ENCODE assay signal across 9 cellular contexts in the genomic region with DNA sequence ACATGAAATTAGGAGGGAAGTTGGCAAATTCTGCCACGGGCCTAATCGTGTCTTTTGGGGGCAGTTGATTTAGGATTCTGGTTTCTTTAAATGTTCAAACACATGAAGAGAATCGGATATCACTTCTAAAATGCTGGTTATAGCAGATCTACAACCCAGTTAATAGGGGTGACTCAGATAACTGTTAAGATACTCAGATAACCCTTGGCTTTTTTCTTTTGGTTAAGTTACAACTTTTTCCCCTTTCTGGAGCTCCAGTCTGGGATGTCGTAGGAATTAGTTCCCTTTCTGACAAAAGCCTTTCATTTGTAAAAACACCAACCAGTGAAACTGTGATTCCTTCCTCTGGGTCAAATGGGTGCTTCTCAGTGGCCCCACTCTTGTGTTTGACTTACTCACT. TPM values are rescaled to one million over a fixed set of nuclear protein-coding genes. Genes with fewer than 3 reads are reported as not detected.
DNase-seq lines count a peak whose midpoint lies in the region; ATAC-seq, FAIRE-seq and TF ChIP-seq lines count a peak whose summit lies in the region.
"Had no signal": no experiment of that assay in that cellular context is flagged by ENCODE, and none has a peak within 500 bp of the region (broad histone marks: within the 10 kb centered on the region; RNA-seq: fewer than 3 reads in every experiment).

No MANE protein-coding gene starts in this region.

- no peak for DNase-seq in CD8-positive, alpha-beta T cell
- DNase-seq in Peyer's patch, result no peak
- no peak for DNase-seq in epithelial cell of prostate (ENCODE audit: low read depth, low spot score)
- DNase-seq in pancreas, result no peak
- DNase-seq in AG08396 (ENCODE audit: low spot score), result no peak
- DNase-seq in NCI-H2196 (lab: John Stamatoyannopoulos, UW; ENCODE audit: unreplicated experiment), result no peak
- DNase-seq in iPS-NIHi7 (ENCODE audit: extremely low spot score), result no peak
- DNase-seq in omental fat pad (ENCODE audit: low spot score), result no peak

- intact Hi-C loops in CD8-positive, alpha-beta T cell (cut with DNase I, micrococcal nuclease), result loop anchor here (2.0 to 5.0 kb wide), 5 partner anchors 18 to 241 kb away; partner anchors contain the start of gene HIPK3 (in 1 of the 2)
- intact Hi-C loops in pancreas (cut with DNase I), result no loop called here

- H3K4me3 Mint-ChIP-seq in CD8-positive, alpha-beta T cell, result peak overlapping the region; percentile 83

- H3K9me3 ChIP-seq in CD8-positive, alpha-beta T cell (ENCODE audit: low read length), result no peaks in the 10 kb centered on the region
- H3K9me3 ChIP-seq in Peyer's patch (no peaks in the 10 kb centered on the region), pancreas (no peaks in the 10 kb centered on the region)

- TF ChIP-seq POLR2A in Peyer's patch (IDR thresholded peaks at IDR 0.05), result no peak

- ATAC-seq in CD8-positive, alpha-beta T cell, result no peak
- ATAC-seq in pancreas (no peak), omental fat pad (ENCODE audit: low FRiP score) (no peak)

- 35 to 39% methylated on average over 4 of the region's 4 CpGs for WGBS in pancreas, 2 donors

- no peak overlapping the region for H3K27ac Mint-ChIP-seq in CD8-positive, alpha-beta T cell

- POLR2A ChIA-PET in CD8-positive, alpha-beta T cell (lab: Charles Lee), result interaction anchor here (1.6 to 2.8 kb wide), 3 partner anchors 15 to 48 kb away, joined by 5 to 23 read pairs (median 7); partner anchors contain the start of gene TCP11L1

- H3K4me1 ChIP-seq in CD8-positive, alpha-beta T cell (ENCODE audit: insufficient read depth, low read length), result peaks cover 25% of the 10 kb centered on the region
- H3K4me1 ChIP-seq in Peyer's patch (peaks cover 0 to 30% (median 8%) of the 10 kb centered on the region in 4 donors), pancreas (peaks cover 0 to 13% (median 12%) of the 10 kb centered on the region in 3 donors)

- H3K4me3 ChIP-seq in CD8-positive, alpha-beta T cell (ENCODE audit: low read depth, low read length), result no peak overlapping the region
- H3K4me3 ChIP-seq in Peyer's patch (peak overlapping the region; percentile 41 to 74 (median 56)), pancreas (peak overlapping the region in 3 of 4 donors; percentile 56 to 79 (median 74))

- no peak for TF ChIP-seq CTCF in CD8-positive, alpha-beta T cell (IDR thresholded peaks at IDR 0.05)
- no peak for TF ChIP-seq CTCF in Peyer's patch (IDR thresholded peaks at IDR 0.05)
- TF ChIP-seq CTCF in pancreas (IDR thresholded peaks at IDR 0.05), result no peak
- no peak for TF ChIP-seq CTCF in omental fat pad (IDR thresholded peaks at IDR 0.05)

- H3K9me3 Mint-ChIP-seq in CD8-positive, alpha-beta T cell, result no peaks in the 10 kb centered on the region

- H3K4me1 Mint-ChIP-seq in CD8-positive, alpha-beta T cell (ENCODE audit: low read depth), result peaks cover 50% of the 10 kb centered on the region

- no peaks in the 10 kb centered on the region for H3K27me3 ChIP-seq in CD8-positive, alpha-beta T cell (ENCODE audit: insufficient read depth, low read length)
- H3K27me3 ChIP-seq in Peyer's patch, result no peaks in the 10 kb centered on the region
- no peaks in the 10 kb centered on the region for H3K27me3 ChIP-seq in pancreas

- H3K27me3 Mint-ChIP-seq in CD8-positive, alpha-beta T cell (ENCODE audit: low read depth), result peaks cover 12% of the 10 kb centered on the region

- no peaks in the 10 kb centered on the region for H3K36me3 Mint-ChIP-seq in CD8-positive, alpha-beta T cell

- H3K27ac ChIP-seq in CD8-positive, alpha-beta T cell (ENCODE audit: low read depth, low read length), result no peak overlapping the region
- H3K27ac ChIP-seq in Peyer's patch (peak overlapping the region in 3 of 4 donors; percentile 54 to 76 (median 70)), epithelial cell of prostate (peak overlapping the region; percentile 34), pancreas (no peak overlapping the region)

- FAIRE-seq in pancreas (lab: Jason Lieb, UNC), result no peak
- FAIRE-seq: GM18507 had no signal

- CTCF ChIA-PET in CD8-positive, alpha-beta T cell (lab: Charles Lee), result interaction anchor here (1.0 to 1.4 kb wide), 3 partner anchors 11 to 47 kb away, joined by 3 read pairs; no protein-coding TSS in a partner anchor

- H3K36me3 ChIP-seq in CD8-positive, alpha-beta T cell (ENCODE audit: insufficient read depth, low read length), result no peaks in the 10 kb centered on the region
- H3K36me3 ChIP-seq in Peyer's patch (no peaks in the 10 kb centered on the region), pancreas (no peaks in the 10 kb centered on the region)

RNA-seq across cellular contexts. Expression of gene DEPDC7, which starts 1.0 kb away (rescaled TPM):
- total RNA-seq in CD8-positive, alpha-beta T cell, result 1 to 10 TPM; 2.9 to 3.2 TPM
- 10 to 100 TPM in 3 of 4 donors, 1 to 10 TPM in 1; 3.3 to 76.2 (median 36.9) TPM for total RNA-seq in Peyer's patch
- 1 to 10 TPM; 1.5 to 2.9 (median 2.6) TPM for total RNA-seq in pancreas
- polyA plus RNA-seq in pancreas, result 1 to 10 TPM; 2.6 to 3.3 TPM
- 1 to 10 TPM in 1 of 4 donors, under 1 TPM in 3; 0.46 to 1.8 (median 0.87) TPM for total RNA-seq in omental fat pad

RNA-seq across cellular contexts. Expression of gene TCP11L1, which starts 22.7 kb away (rescaled TPM):
- 10 to 100 TPM; 10.9 to 12.3 TPM for total RNA-seq in CD8-positive, alpha-beta T cell
- total RNA-seq in Peyer's patch, result 10 to 100 TPM; 28.9 to 98.4 (median 78.4) TPM
- 10 to 100 TPM in 1 of 6 donors, 1 to 10 TPM in 5; 5.9 to 12.8 (median 8.3) TPM for total RNA-seq in pancreas
- polyA plus RNA-seq in pancreas, result 1 to 10 TPM; 4.1 to 4.6 TPM
- total RNA-seq in omental fat pad, result 10 to 100 TPM; 24.7 to 52.6 (median 34.6) TPM

Comparison
In these comparisons a context has a peak if more than half of its experiments do, and no peak if none do; other contexts are left out.
1. H3K27ac ChIP-seq: peak in Peyer's patch (3 of 4) and epithelial cell of prostate (single experiment); none in CD8-positive, alpha-beta T cell (single experiment) and pancreas (0 of 4).
2. intact Hi-C loops: an anchor here in CD8-positive, alpha-beta T cell (2.0 to 5.0 kb wide); none called in pancreas.